25 cellular contexts compared by ENCODE assay signal in genomic region chr7:4834601-4835397, GRCh38. TPM values are rescaled to one million over a fixed set of nuclear protein-coding genes. Genes with fewer than 3 reads are reported as not detected.
DNase-seq lines count a peak whose midpoint lies in the region; ATAC-seq and TF ChIP-seq lines count a peak whose summit lies in the region.
"Had no signal": no experiment of that assay in that cellular context is flagged by ENCODE, and none has a peak within 500 bp of the region (broad histone marks: within the 10 kb centered on the region; RNA-seq: fewer than 3 reads in every experiment).

No MANE protein-coding gene starts in this region.

- intact Hi-C loops in lower lobe of right lung (cut with DNase I) (no loop called here), spleen (cut with DNase I; ENCODE audit: low total_unique reads) (no loop called here)

- H2AFZ ChIP-seq in MM.1S (ENCODE audit: low read length), result no peak overlapping the region
- H2AFZ ChIP-seq: PC-9 had no signal

- H3K27ac Mint-ChIP-seq in stimulated activated naive CD8-positive, alpha-beta T cell treated with anti-CD3 and anti-CD28 coated beads, Interleukin-15, amount 100 ng/mL, for 72 hours, result peak overlapping the region in 1 of 2 donors; percentile 86
- H3K27ac Mint-ChIP-seq: CD4-positive, alpha-beta T cell; IgD-negative memory B cell had no signal

- no peak for TF ChIP-seq POLR2A in spleen (IDR thresholded peaks at IDR 0.05)

- H3K4me2 ChIP-seq in MM.1S (ENCODE audit: low read depth, low read length), result no peak overlapping the region
- H3K4me2 ChIP-seq: A549, KMS-11 had no signal

- H3F3A ChIP-seq in MM.1S (ENCODE audit: insufficient read depth, low read length), result no peaks in the 10 kb centered on the region

- H4K20me1 ChIP-seq in MM.1S (ENCODE audit: insufficient read depth, low read length), result no peaks in the 10 kb centered on the region

- WGBS in spleen, 5 donors, result 89 to 98% (median 94%) methylated on average over 16 to 60 of the region's 60 CpGs

- no peak overlapping the region for H3K9ac ChIP-seq in MM.1S (ENCODE audit: low read length)
- H3K9ac ChIP-seq: KMS-11 had no signal

- no peaks in the 10 kb centered on the region for H3K9me3 Mint-ChIP-seq in stimulated activated naive CD8-positive, alpha-beta T cell treated with anti-CD3 and anti-CD28 coated beads, Interleukin-15, amount 100 ng/mL, for 72 hours
- H3K9me3 Mint-ChIP-seq: CD4-positive, alpha-beta T cell; IgD-negative memory B cell had no signal

- no peaks in the 10 kb centered on the region for H3K4me1 ChIP-seq in lower lobe of right lung
- no peaks in the 10 kb centered on the region for H3K4me1 ChIP-seq in spleen
- no peaks in the 10 kb centered on the region for H3K4me1 ChIP-seq in MM.1S (ENCODE audit: low read length)
- H3K4me1 ChIP-seq: A549 had no signal

- no peak overlapping the region for H3K4me3 ChIP-seq in lower lobe of right lung
- H3K4me3 ChIP-seq in spleen, result no peak overlapping the region
- no peak overlapping the region for H3K4me3 ChIP-seq in MM.1S (ENCODE audit: low read length)
- H3K4me3 ChIP-seq: A549; BLaER1 treated with 17β-estradiol and CSF1 and Interleukin-3, amounts not matched to agents 10 nM and 100 nM; PC-9 had no signal

- H3K4me1 Mint-ChIP-seq in stimulated activated naive CD8-positive, alpha-beta T cell treated with anti-CD3 and anti-CD28 coated beads, Interleukin-15, amount 100 ng/mL, for 72 hours, result peaks cover 7% of the 10 kb centered on the region

- H3K4me3 Mint-ChIP-seq in stimulated activated naive CD8-positive, alpha-beta T cell treated with anti-CD3 and anti-CD28 coated beads, Interleukin-15, amount 100 ng/mL, for 72 hours, result no peak overlapping the region
- H3K4me3 Mint-ChIP-seq: CD4-positive, alpha-beta T cell; IgD-negative memory B cell had no signal

- H3K9me2 ChIP-seq in MM.1S (replicated peaks; ENCODE audit: insufficient read depth, low read length), result no peaks in the 10 kb centered on the region

- H3K27ac ChIP-seq in lower lobe of right lung (no peak overlapping the region), spleen (no peak overlapping the region), MM.1S (ENCODE audit: low read length) (no peak overlapping the region)
- H3K27ac ChIP-seq: A549; BLaER1 treated with 17β-estradiol and CSF1 and Interleukin-3, amounts not matched to agents 10 nM and 100 nM; HL-60; KMS-11; PC-9 had no signal

- H3K9me3 ChIP-seq in lower lobe of right lung, result no peaks in the 10 kb centered on the region
- no peaks in the 10 kb centered on the region for H3K9me3 ChIP-seq in spleen
- no peaks in the 10 kb centered on the region for H3K9me3 ChIP-seq in MM.1S (replicated peaks; ENCODE audit: insufficient read depth, low read length)
- H3K9me3 ChIP-seq: A549; BLaER1 treated with 17β-estradiol and CSF1 and Interleukin-3, amounts not matched to agents 10 nM and 100 nM had no signal

- peak; percentile 53 for ATAC-seq in stimulated activated naive CD8-positive, alpha-beta T cell treated with anti-CD3 and anti-CD28 coated beads, Interleukin-15, amount 100 ng/mL, for 72 hours
- ATAC-seq in stimulated activated naive CD8-positive, alpha-beta T cell treated with anti-CD3 and anti-CD28 coated beads, Interleukin-15, Interleukin-2, amounts not matched to agents 100 U/mL and 50 U/mL, for 24 hours, result no peak
- no peak for ATAC-seq in lower lobe of right lung
- ATAC-seq: A549, HCT116 had no signal

- H3K79me2 ChIP-seq in MM.1S (ENCODE audit: low read length), result no peaks in the 10 kb centered on the region

- no peaks in the 10 kb centered on the region for H3K27me3 Mint-ChIP-seq in stimulated activated naive CD8-positive, alpha-beta T cell treated with anti-CD3 and anti-CD28 coated beads, Interleukin-15, amount 100 ng/mL, for 72 hours
- H3K27me3 Mint-ChIP-seq: CD4-positive, alpha-beta T cell had no signal

- TF ChIP-seq CTCF in lower lobe of right lung (IDR thresholded peaks at IDR 0.05) (no peak), spleen (IDR thresholded peaks at IDR 0.05 in 8 of 11, conservative IDR thresholded peaks at IDR 0.05 in 3 of 11) (no peak), GM20000 (IDR thresholded peaks at IDR 0.05; ENCODE audit: extremely low read depth, missing control alignments) (no peak), MM.1S (IDR thresholded peaks at IDR 0.05; ENCODE audit: low read length) (no peak)

- H3K27me3 ChIP-seq in lower lobe of right lung (ENCODE audit: low read depth), result no peaks in the 10 kb centered on the region
- H3K27me3 ChIP-seq in spleen (replicated peaks in 1 of 7), result peaks cover 0 to 3% (median 0%) of the 10 kb centered on the region in 7 donors
- peaks cover 55% of the 10 kb centered on the region for H3K27me3 ChIP-seq in MM.1S (replicated peaks; ENCODE audit: insufficient read depth, low read length)

- peaks cover 6% of the 10 kb centered on the region for H3K36me3 ChIP-seq in lower lobe of right lung
- H3K36me3 ChIP-seq in spleen, result no peaks in the 10 kb centered on the region
- H3K36me3 ChIP-seq in MM.1S (replicated peaks; ENCODE audit: insufficient read depth, low read length), result no peaks in the 10 kb centered on the region

- DNase-seq in stimulated activated naive CD8-positive, alpha-beta T cell treated with anti-CD3 and anti-CD28 coated beads, Interleukin-15, amount 100 ng/mL, for 72 hours, result no peak
- no peak for DNase-seq in stimulated activated naive CD8-positive, alpha-beta T cell treated with anti-CD3 and anti-CD28 coated beads, Interleukin-15, Interleukin-2, amounts not matched to agents 100 U/mL and 50 U/mL, for 24 hours
- DNase-seq in lower lobe of right lung, result peak; percentile 46
- peak; percentile 59 for DNase-seq in spleen
- DNase-seq in effector CD4-positive, alpha-beta T cell, result no peak
- no peak for DNase-seq in GM20000 (ENCODE audit: low spot score)
- DNase-seq in MM.1S, result no peak
- DNase-seq: AML-193; CD4-positive, alpha-beta T cell; COR-L47; NCI-H1092; NCI-H1417 treated with DMSO at 0.1 percent for 48 hours; NCI-H1694 treated with DMSO at 0.1 percent for 48 hours; NCI-H2081; NCI-H2227 treated with DMSO at 0.1 percent for 48 hours; NCI-H526 treated with DMSO at 0.1 percent for 48 hours; SHP77 had no signal

RNA-seq across cellular contexts. Expression of gene PAPOLB, which starts 27.0 kb away (rescaled TPM):
- 0.24 TPM for total RNA-seq in lower lobe of right lung
- under 1 TPM in 3 of 7 donors, not detected in 4; 0.15 to 0.34 (median 0.26) TPM for total RNA-seq in spleen
- polyA plus RNA-seq in spleen, result not detected
- total RNA-seq: CD4-positive, alpha-beta T cell; PC-9; RPMI7951 had no signal
- polyA plus RNA-seq: A549, IgD-negative memory B cell had no signal

RNA-seq across cellular contexts. Expression of gene RADIL, which starts 48.7 kb away (rescaled TPM):
- total RNA-seq in lower lobe of right lung (9.7 TPM), spleen (1 to 10 TPM in 6 of 7 donors, under 1 TPM in 1; 0.74 to 2.8 (median 1.7) TPM)
- under 1 TPM; 0.24 to 0.93 (median 0.63) TPM for polyA plus RNA-seq in spleen
- total RNA-seq: CD4-positive, alpha-beta T cell; RPMI7951 had no signal
- polyA plus RNA-seq: IgD-negative memory B cell had no signal

RNA-seq across cellular contexts. Expression of gene AP5Z1, which starts 59.4 kb away (rescaled TPM):
- total RNA-seq in lower lobe of right lung, result 50.4 TPM
- 10 to 100 TPM; 39.3 to 72.7 (median 62.8) TPM for total RNA-seq in spleen
- polyA plus RNA-seq in spleen, result 100 to 1,000 TPM in 2 of 3 donors, 10 to 100 TPM in 1; 62.9 to 156 (median 139) TPM

Comparison
In these comparisons a context has a peak if more than half of its experiments do, and no peak if none do; other contexts are left out.
1. DNase-seq: peak in lower lobe of right lung (single experiment) and spleen (single experiment); none in stimulated activated naive CD8-positive, alpha-beta T cell treated with anti-CD3 and anti-CD28 coated beads, Interleukin-15, amount 100 ng/mL, for 72 hours (0 of 2), stimulated activated naive CD8-positive, alpha-beta T cell treated with anti-CD3 and anti-CD28 coated beads, Interleukin-15, Interleukin-2, amounts not matched to agents 100 U/mL and 50 U/mL, for 24 hours (single experiment), effector CD4-positive, alpha-beta T cell (single experiment), GM20000 (single experiment) and MM.1S (single experiment).